8 cellular contexts compared by ENCODE assay signal in the genomic region with DNA sequence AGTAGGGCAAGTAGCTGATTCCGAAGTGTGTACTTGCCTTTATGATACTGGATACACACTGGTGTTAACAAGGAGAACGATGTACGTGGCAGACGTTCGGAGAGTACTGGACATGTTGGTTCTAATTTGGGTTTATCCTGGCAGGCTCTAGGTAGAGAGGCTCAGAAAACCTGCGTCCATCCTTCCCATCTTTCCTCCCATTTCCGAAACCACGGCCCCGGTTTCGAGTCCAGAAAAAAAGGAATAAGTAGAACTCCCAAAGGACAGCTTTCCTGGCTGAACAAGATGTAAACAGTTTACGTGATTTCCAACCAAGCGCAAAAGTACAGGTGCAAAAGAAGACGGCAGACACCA. TPM values are rescaled to one million over a fixed set of nuclear protein-coding genes. Genes with fewer than 3 reads are reported as not detected.
DNase-seq lines count a peak whose midpoint lies in the region; ATAC-seq and TF ChIP-seq lines count a peak whose summit lies in the region.

No MANE protein-coding gene starts in this region.

- no peak for ATAC-seq in HG03469 (IDR thresholded peaks at IDR 0.05; ENCODE audit: unreplicated experiment)

- peak overlapping the region; percentile 99 for H3K4me3 Mint-ChIP-seq in endothelial cell (ENCODE audit: unreplicated experiment)
- peak overlapping the region; percentile 93 to 100 (median 97) for H3K4me3 Mint-ChIP-seq in nephron

- H3K27me3 Mint-ChIP-seq in endothelial cell (ENCODE audit: unreplicated experiment) (no peaks in the 10 kb centered on the region), nephron (ENCODE audit: low read depth) (no peaks in the 10 kb centered on the region)

- H3K4me1 ChIP-seq in GM23248 (ENCODE audit: insufficient read depth) (peaks cover 31% of the 10 kb centered on the region), MM.1S (ENCODE audit: low read length) (peaks cover 5% of the 10 kb centered on the region; the same call in 1 of the 2 replicates)

- H3K79me2 ChIP-seq in GM23248 (ENCODE audit: insufficient read depth) = peaks cover 62% of the 10 kb centered on the region
- peaks cover 23% of the 10 kb centered on the region for H3K79me2 ChIP-seq in MM.1S (ENCODE audit: low read length)

- H3F3A ChIP-seq in GM23248 (ENCODE audit: insufficient read depth) (no peaks in the 10 kb centered on the region), MM.1S (ENCODE audit: insufficient read depth, low read length) (0 out of 2 replicates have a peak, but pooled peaks cover 3% of the 10 kb centered on the region)

- peak overlapping the region; percentile 93 for H3K9ac ChIP-seq in GM23248
- peak overlapping the region; percentile 93; the same call in 1 of the 2 replicates for H3K9ac ChIP-seq in MM.1S (ENCODE audit: low read length)

- H3K27ac Mint-ChIP-seq in endothelial cell (ENCODE audit: unreplicated experiment) = peak overlapping the region; percentile 92
- peak overlapping the region; percentile 84 to 96 (median 89) for H3K27ac Mint-ChIP-seq in nephron

- H3K4me2 ChIP-seq in GM23248 (ENCODE audit: unreplicated experiment) (peak overlapping the region; percentile 90), MM.1S (ENCODE audit: low read depth, low read length) (peak overlapping the region; percentile 83)

- H3K36me3 Mint-ChIP-seq in endothelial cell (ENCODE audit: low read depth, unreplicated experiment) (no peaks in the 10 kb centered on the region), nephron (ENCODE audit: low read depth) (no peaks in the 10 kb centered on the region)

- H3K4me1 Mint-ChIP-seq in endothelial cell (ENCODE audit: unreplicated experiment) (peaks cover 17% of the 10 kb centered on the region), nephron (peaks cover 24% of the 10 kb centered on the region)

- H3K27ac ChIP-seq in GM23248 (peak overlapping the region; percentile 44), MM.1S (ENCODE audit: low read length) (peak overlapping the region; percentile 49; the same call in 1 of the 2 replicates)

- H3K36me3 ChIP-seq in GM23248 (ENCODE audit: low read depth) = no peaks in the 10 kb centered on the region
- H3K36me3 ChIP-seq in MM.1S (replicated peaks; ENCODE audit: insufficient read depth, low read length) = no peaks in the 10 kb centered on the region

- H3K9me2 ChIP-seq in GM23248 (ENCODE audit: insufficient read depth) (no peaks in the 10 kb centered on the region), MM.1S (replicated peaks; ENCODE audit: insufficient read depth, low read length) (no peaks in the 10 kb centered on the region)

- in situ Hi-C loops in GM23248 (cut with MboI) = no loop called here

- H3K9me3 ChIP-seq in GM23248 (ENCODE audit: low read depth) (no peaks in the 10 kb centered on the region), MM.1S (replicated peaks; ENCODE audit: insufficient read depth, low read length) (no peaks in the 10 kb centered on the region)

- TF ChIP-seq CTCF in MM.1S (IDR thresholded peaks at IDR 0.05; ENCODE audit: low read length) = no peak
- no peak for TF ChIP-seq CTCF in endothelial cell (IDR thresholded peaks at IDR 0.05; ENCODE audit: unreplicated experiment)
- no peak for TF ChIP-seq CTCF in nephron (IDR thresholded peaks at IDR 0.05; ENCODE audit: unreplicated experiment in 3 of 3)

- H2AFZ ChIP-seq in GM23248 = peak overlapping the region; percentile 95
- peak overlapping the region; percentile 85 for H2AFZ ChIP-seq in MM.1S (ENCODE audit: low read length)

- H3K27me3 ChIP-seq in GM23248 (replicated peaks; ENCODE audit: insufficient read depth) = no peaks in the 10 kb centered on the region
- no peaks in the 10 kb centered on the region for H3K27me3 ChIP-seq in MM.1S (replicated peaks; ENCODE audit: insufficient read depth, low read length)

- H3K9me3 Mint-ChIP-seq in endothelial cell (ENCODE audit: unreplicated experiment) (no peaks in the 10 kb centered on the region), nephron (no peaks in the 10 kb centered on the region)

- DNase-seq in GM23248 (no peak), MM.1S (no peak), endothelial cell (ENCODE audit: low spot score) (no peak), SHP77 treated with DMSO at 0.1 percent for 48 hours (lab: John Stamatoyannopoulos, UW) (no peak), RPMI8226 (no peak)

- peak overlapping the region; percentile 83 for H3K4me3 ChIP-seq in GM08714 (ENCODE audit: low read length)
- H3K4me3 ChIP-seq in GM23248 = peak overlapping the region; percentile 92
- peak overlapping the region; percentile 100 for H3K4me3 ChIP-seq in MM.1S (ENCODE audit: low read length)

- no peaks in the 10 kb centered on the region for H4K20me1 ChIP-seq in GM23248 (ENCODE audit: insufficient read depth)
- no peaks in the 10 kb centered on the region for H4K20me1 ChIP-seq in MM.1S (ENCODE audit: insufficient read depth, low read length)

- WGBS in GM23248 (ENCODE audit: low coverage in 1 of 2, low lambda C conversion rate in 2 of 2, missing lambda C conversion rate in 2 of 2), 2 experiments = 0 to 1% methylated on average over 13 of the region's 13 CpGs

RNA-seq across cellular contexts. Expression of gene SLC30A9, which starts 0.3 kb away (rescaled TPM):
- total RNA-seq in GM23248 (2014; rRNA removed; shearing (Covaris generic)) = 61.7 and 69.5 TPM in 2 replicates
- 64.9 and 65.5 TPM in 2 replicates for polyA plus RNA-seq in GM23248 (2016; fragmentation: Nextera tagmentation; extraction: Ambion mirVana)
- 53.6 TPM for total RNA-seq in endothelial cell (ENCODE audit: unreplicated experiment)

RNA-seq across cellular contexts. Expression of gene DCAF4L1, which starts 8.4 kb away (rescaled TPM):
- total RNA-seq in GM23248 (2014; rRNA removed; shearing (Covaris generic)) = 0.13 TPM in 1 of 2 replicates, not detected in the other
- 0.06 TPM in 1 of 2 replicates, not detected in the other for polyA plus RNA-seq in GM23248 (2016; fragmentation: Nextera tagmentation; extraction: Ambion mirVana)
- 0.44 TPM for total RNA-seq in endothelial cell (ENCODE audit: unreplicated experiment)

RNA-seq across cellular contexts. Expression of gene TMEM33, which starts 54.8 kb away (rescaled TPM):
- total RNA-seq in GM23248 (2014; rRNA removed; shearing (Covaris generic)) = 30.4 and 44.6 TPM in 2 replicates
- polyA plus RNA-seq in GM23248 (2016; fragmentation: Nextera tagmentation; extraction: Ambion mirVana) = 44.0 and 44.6 TPM in 2 replicates
- 59.6 TPM for total RNA-seq in endothelial cell (ENCODE audit: unreplicated experiment)
